ENCODE assay signal across 1 cellular context in the genomic region with DNA sequence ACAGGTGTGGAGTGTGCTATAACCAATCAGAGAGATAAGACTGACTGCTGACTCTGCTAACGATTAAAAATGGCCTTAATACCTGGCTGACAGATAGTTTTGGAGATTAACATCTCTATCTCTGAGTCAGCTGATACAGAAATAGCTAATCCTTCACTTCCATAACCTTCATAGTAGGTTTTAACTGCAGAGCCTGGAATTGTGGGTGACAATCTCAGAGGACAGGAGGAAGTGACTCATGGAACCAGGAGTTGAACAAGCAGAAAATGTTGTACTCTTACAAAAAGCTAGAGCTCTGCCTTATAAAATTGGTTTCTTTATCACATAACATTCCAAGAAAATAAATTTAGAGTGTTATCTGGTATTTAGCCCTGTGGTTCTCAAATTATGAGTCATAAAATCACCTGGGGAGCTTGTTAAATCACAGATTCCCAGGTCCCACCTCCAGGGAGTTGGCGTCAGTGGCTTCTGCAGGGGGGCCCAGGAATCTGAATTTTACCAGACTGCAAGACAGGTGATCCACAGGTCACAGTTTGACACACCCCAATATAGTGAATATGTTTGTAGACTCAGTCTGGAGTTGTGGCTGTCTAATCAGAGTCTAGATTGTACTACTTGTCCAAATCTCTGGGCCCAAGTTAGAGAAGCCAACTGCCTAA.
A peak's percentile ranks its signal among the peaks of the same experiment; 100 is the strongest.
TF ChIP-seq lines count a peak whose summit lies in the region.

No MANE protein-coding gene starts in this region.

TF ChIP-seq in SK-N-SH, 30 proteins besides CTCF, POLR2A, EP300 and RAD21 (continued from another document):
- no peak for TF ChIP-seq CHD2 (IDR thresholded peaks at IDR 0.05; ENCODE audit: low read length, partially characterized antibody)
- TF ChIP-seq, protein P1, sequence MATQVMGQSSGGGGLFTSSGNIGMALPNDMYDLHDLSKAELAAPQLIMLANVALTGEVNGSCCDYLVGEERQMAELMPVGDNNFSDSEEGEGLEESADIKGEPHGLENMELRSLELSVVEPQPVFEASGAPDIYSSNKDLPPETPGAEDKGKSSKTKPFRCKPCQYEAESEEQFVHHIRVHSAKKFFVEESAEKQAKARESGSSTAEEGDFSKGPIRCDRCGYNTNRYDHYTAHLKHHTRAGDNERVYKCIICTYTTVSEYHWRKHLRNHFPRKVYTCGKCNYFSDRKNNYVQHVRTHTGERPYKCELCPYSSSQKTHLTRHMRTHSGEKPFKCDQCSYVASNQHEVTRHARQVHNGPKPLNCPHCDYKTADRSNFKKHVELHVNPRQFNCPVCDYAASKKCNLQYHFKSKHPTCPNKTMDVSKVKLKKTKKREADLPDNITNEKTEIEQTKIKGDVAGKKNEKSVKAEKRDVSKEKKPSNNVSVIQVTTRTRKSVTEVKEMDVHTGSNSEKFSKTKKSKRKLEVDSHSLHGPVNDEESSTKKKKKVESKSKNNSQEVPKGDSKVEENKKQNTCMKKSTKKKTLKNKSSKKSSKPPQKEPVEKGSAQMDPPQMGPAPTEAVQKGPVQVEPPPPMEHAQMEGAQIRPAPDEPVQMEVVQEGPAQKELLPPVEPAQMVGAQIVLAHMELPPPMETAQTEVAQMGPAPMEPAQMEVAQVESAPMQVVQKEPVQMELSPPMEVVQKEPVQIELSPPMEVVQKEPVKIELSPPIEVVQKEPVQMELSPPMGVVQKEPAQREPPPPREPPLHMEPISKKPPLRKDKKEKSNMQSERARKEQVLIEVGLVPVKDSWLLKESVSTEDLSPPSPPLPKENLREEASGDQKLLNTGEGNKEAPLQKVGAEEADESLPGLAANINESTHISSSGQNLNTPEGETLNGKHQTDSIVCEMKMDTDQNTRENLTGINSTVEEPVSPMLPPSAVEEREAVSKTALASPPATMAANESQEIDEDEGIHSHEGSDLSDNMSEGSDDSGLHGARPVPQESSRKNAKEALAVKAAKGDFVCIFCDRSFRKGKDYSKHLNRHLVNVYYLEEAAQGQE (IDR thresholded peaks at IDR 0.05; ENCODE audit: low read depth, low read length): no peak
- TF ChIP-seq, protein P2, sequence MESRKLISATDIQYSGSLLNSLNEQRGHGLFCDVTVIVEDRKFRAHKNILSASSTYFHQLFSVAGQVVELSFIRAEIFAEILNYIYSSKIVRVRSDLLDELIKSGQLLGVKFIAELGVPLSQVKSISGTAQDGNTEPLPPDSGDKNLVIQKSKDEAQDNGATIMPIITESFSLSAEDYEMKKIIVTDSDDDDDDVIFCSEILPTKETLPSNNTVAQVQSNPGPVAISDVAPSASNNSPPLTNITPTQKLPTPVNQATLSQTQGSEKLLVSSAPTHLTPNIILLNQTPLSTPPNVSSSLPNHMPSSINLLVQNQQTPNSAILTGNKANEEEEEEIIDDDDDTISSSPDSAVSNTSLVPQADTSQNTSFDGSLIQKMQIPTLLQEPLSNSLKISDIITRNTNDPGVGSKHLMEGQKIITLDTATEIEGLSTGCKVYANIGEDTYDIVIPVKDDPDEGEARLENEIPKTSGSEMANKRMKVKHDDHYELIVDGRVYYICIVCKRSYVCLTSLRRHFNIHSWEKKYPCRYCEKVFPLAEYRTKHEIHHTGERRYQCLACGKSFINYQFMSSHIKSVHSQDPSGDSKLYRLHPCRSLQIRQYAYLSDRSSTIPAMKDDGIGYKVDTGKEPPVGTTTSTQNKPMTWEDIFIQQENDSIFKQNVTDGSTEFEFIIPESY (IDR thresholded peaks at IDR 0.05; ENCODE audit: borderline replicate concordance, low read depth): peak; percentile 25; the same call in 1 of the 2 replicates
- no peak for TF ChIP-seq SMC3 (IDR thresholded peaks at IDR 0.05; ENCODE audit: low read depth, low read length)
- TF ChIP-seq ELF1 (IDR thresholded peaks at IDR 0.05): 0 out of 2 replicates have a peak, but pooled peaks have one; percentile 14
- no peak for TF ChIP-seq POLR2AphosphoS5 (IDR thresholded peaks at IDR 0.05; ENCODE audit: low read depth, low read length)
- TF ChIP-seq NRF1 (IDR thresholded peaks at IDR 0.05; ENCODE audit: low read depth, low read length): no peak
- TF ChIP-seq MEF2A (IDR thresholded peaks at IDR 0.05; ENCODE audit: borderline replicate concordance, low read depth): peak; percentile 85
- no peak for TF ChIP-seq SIN3A (IDR thresholded peaks at IDR 0.05; ENCODE audit: borderline replicate concordance, low read depth, low read length)
- TF ChIP-seq, protein P3, sequence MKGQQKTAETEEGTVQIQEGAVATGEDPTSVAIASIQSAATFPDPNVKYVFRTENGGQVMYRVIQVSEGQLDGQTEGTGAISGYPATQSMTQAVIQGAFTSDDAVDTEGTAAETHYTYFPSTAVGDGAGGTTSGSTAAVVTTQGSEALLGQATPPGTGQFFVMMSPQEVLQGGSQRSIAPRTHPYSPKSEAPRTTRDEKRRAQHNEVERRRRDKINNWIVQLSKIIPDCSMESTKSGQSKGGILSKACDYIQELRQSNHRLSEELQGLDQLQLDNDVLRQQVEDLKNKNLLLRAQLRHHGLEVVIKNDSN (IDR thresholded peaks at IDR 0.05; ENCODE audit: borderline replicate concordance, low read depth): peak; percentile 34; the same call in 1 of the 2 replicates
- TF ChIP-seq MXI1 (IDR thresholded peaks at IDR 0.05; ENCODE audit: low read depth, low read length): no peak
- peak; percentile 81 for TF ChIP-seq JUND (IDR thresholded peaks at IDR 0.05)
- no peak for TF ChIP-seq FOXM1 (IDR thresholded peaks at IDR 0.05; ENCODE audit: low read depth)
- TF ChIP-seq RFX5 (IDR thresholded peaks at IDR 0.05; ENCODE audit: low read length): no peak
- no peak for TF ChIP-seq GABPA (IDR thresholded peaks at IDR 0.05; ENCODE audit: low read depth)
- TF ChIP-seq NFIC (IDR thresholded peaks at IDR 0.05; ENCODE audit: borderline replicate concordance): 0 out of 2 replicates have a peak, but pooled peaks have one; percentile 30
- TF ChIP-seq TCF12 (IDR thresholded peaks at IDR 0.05): peak; percentile 74
- peak; percentile 58; the same call in 1 of the 2 replicates for TF ChIP-seq RXRA (IDR thresholded peaks at IDR 0.05; ENCODE audit: borderline replicate concordance, low read depth)
- TF ChIP-seq, protein P4, sequence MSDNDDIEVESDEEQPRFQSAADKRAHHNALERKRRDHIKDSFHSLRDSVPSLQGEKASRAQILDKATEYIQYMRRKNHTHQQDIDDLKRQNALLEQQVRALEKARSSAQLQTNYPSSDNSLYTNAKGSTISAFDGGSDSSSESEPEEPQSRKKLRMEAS (IDR thresholded peaks at IDR 0.05; ENCODE audit: low read depth): no peak
- TF ChIP-seq RCOR1 (IDR thresholded peaks at IDR 0.05; ENCODE audit: low read length): no peak
